ENCODE assay signal across 32 cellular contexts in genomic region chr1:202689493-202690342, GRCh38. TPM values are rescaled to one million over a fixed set of nuclear protein-coding genes. Genes with fewer than 3 reads are reported as not detected.
DNase-seq lines count a peak whose midpoint lies in the region; TF ChIP-seq lines count a peak whose summit lies in the region.
"Had no signal": no experiment of that assay in that cellular context is flagged by ENCODE, and none has a peak within 500 bp of the region (broad histone marks: within the 10 kb centered on the region; RNA-seq: fewer than 3 reads in every experiment).

No MANE protein-coding gene starts in this region.

- CTCF ChIA-PET in activated naive CD4-positive, alpha-beta T cell treated with anti-CD3 and anti-CD28 coated beads, Interleukin-2, amount 10 ng/mL, durations not matched to agents 7 days and 5 days (lab: Charles Lee) = no interaction called here
- CTCF ChIA-PET in HEK293 (lab: Yijun Ruan, JAX) = no interaction called here
- CTCF ChIA-PET in mammary epithelial cell (lab: Charles Lee; ENCODE audit: low non-redundant PET) = no interaction called here

- H2AFZ ChIP-seq in mammary epithelial cell (ENCODE audit: low read depth, low read length) (no peak overlapping the region), neural progenitor cell (replicated peaks) (no peak overlapping the region)
- H2AFZ ChIP-seq: GM23248, PC-9 had no signal

- no peaks in the 10 kb centered on the region for H4K20me1 ChIP-seq in mammary epithelial cell (ENCODE audit: insufficient read depth, low read length)
- H4K20me1 ChIP-seq in neural progenitor cell (ENCODE audit: low read depth) = peaks cover 15% of the 10 kb centered on the region

- no peak for TF ChIP-seq POLR2A in adrenal gland (IDR thresholded peaks at IDR 0.05)

- H3K36me3 Mint-ChIP-seq in activated naive CD4-positive, alpha-beta T cell treated with anti-CD3 and anti-CD28 coated beads, Interleukin-2, amount 10 ng/mL, durations not matched to agents 7 days and 5 days = no peaks in the 10 kb centered on the region
- no peaks in the 10 kb centered on the region for H3K36me3 Mint-ChIP-seq in neural progenitor cell

- H3K9me3 Mint-ChIP-seq in activated naive CD4-positive, alpha-beta T cell treated with anti-CD3 and anti-CD28 coated beads, Interleukin-2, amount 10 ng/mL, durations not matched to agents 7 days and 5 days = no peaks in the 10 kb centered on the region
- H3K9me3 Mint-ChIP-seq in neural progenitor cell = no peaks in the 10 kb centered on the region
- H3K9me3 Mint-ChIP-seq: H9 had no signal

- no peaks in the 10 kb centered on the region for H3K36me3 ChIP-seq in HEK293 (ENCODE audit: control insufficient read depth in 2 of 2, insufficient read depth in 1 of 2, low read length in 2 of 2)
- no peaks in the 10 kb centered on the region for H3K36me3 ChIP-seq in mammary epithelial cell (ENCODE audit: insufficient read depth, low read length)
- H3K36me3 ChIP-seq in neural progenitor cell = no peaks in the 10 kb centered on the region
- H3K36me3 ChIP-seq in adrenal gland (replicated peaks in 1 of 2) = no peaks in the 10 kb centered on the region
- H3K36me3 ChIP-seq: BLaER1 had no signal

- no peak overlapping the region for H3K4me3 Mint-ChIP-seq in activated naive CD4-positive, alpha-beta T cell treated with anti-CD3 and anti-CD28 coated beads, Interleukin-2, amount 10 ng/mL, durations not matched to agents 7 days and 5 days
- H3K4me3 Mint-ChIP-seq in neural progenitor cell = no peak overlapping the region
- H3K4me3 Mint-ChIP-seq: CD4-positive, alpha-beta T cell; H9 had no signal

- no peaks in the 10 kb centered on the region for H3K9me3 ChIP-seq in HEK293 (ENCODE audit: control insufficient read depth, insufficient read depth, low read depth, low read length)
- no peaks in the 10 kb centered on the region for H3K9me3 ChIP-seq in mammary epithelial cell (replicated peaks; ENCODE audit: insufficient read depth, low read length)
- H3K9me3 ChIP-seq in neural progenitor cell (ENCODE audit: low read depth) = no peaks in the 10 kb centered on the region
- H3K9me3 ChIP-seq in adrenal gland (replicated peaks in 1 of 3) = no peaks in the 10 kb centered on the region
- H3K9me3 ChIP-seq: BLaER1 had no signal

- peaks cover 67% of the 10 kb centered on the region for H3K27me3 Mint-ChIP-seq in activated naive CD4-positive, alpha-beta T cell treated with anti-CD3 and anti-CD28 coated beads, Interleukin-2, amount 10 ng/mL, durations not matched to agents 7 days and 5 days
- H3K27me3 Mint-ChIP-seq in neural progenitor cell (ENCODE audit: insufficient read depth, low read depth) = peaks cover 31% of the 10 kb centered on the region

- H3F3A ChIP-seq in neural progenitor cell (ENCODE audit: low read depth) = no peaks in the 10 kb centered on the region

- H3K79me2 ChIP-seq in mammary epithelial cell (ENCODE audit: insufficient read depth, low read length) (no peaks in the 10 kb centered on the region), neural progenitor cell (ENCODE audit: low read depth) (no peaks in the 10 kb centered on the region)

- in situ Hi-C loops in mammary epithelial cell (cut with MboI; ENCODE audit: low sequenced_read_pairs in 2 of 2) = no loop called here

- no peaks in the 10 kb centered on the region for H3K4me1 Mint-ChIP-seq in activated naive CD4-positive, alpha-beta T cell treated with anti-CD3 and anti-CD28 coated beads, Interleukin-2, amount 10 ng/mL, durations not matched to agents 7 days and 5 days
- H3K4me1 Mint-ChIP-seq in neural progenitor cell = peaks cover 9% of the 10 kb centered on the region

- TF ChIP-seq CTCF in HEK293 (tag by site-specific recombination; IDR thresholded peaks at IDR 0.05) (no peak), mammary epithelial cell (conservative IDR thresholded peaks at IDR 0.05 in 1 of 2, IDR thresholded peaks at IDR 0.05 in 1 of 2; ENCODE audit: extremely low read depth in 1 of 2, insufficient read depth in 1 of 2, low read depth in 1 of 2, low read length in 2 of 2) (no peak), neural progenitor cell (IDR thresholded peaks at IDR 0.05) (no peak), adrenal gland (IDR thresholded peaks at IDR 0.05) (no peak)

- dilution Hi-C loops in mammary epithelial cell (cut with HindIII; ENCODE audit: low sequenced_read_pairs) = no loop called here

- H3K27ac ChIP-seq in HEK293 (ENCODE audit: extremely low read depth, low read depth, low read length) (no peak overlapping the region), mammary epithelial cell (ENCODE audit: insufficient read depth, low read depth, low read length) (no peak overlapping the region), neural progenitor cell (no peak overlapping the region), adrenal gland (no peak overlapping the region)
- H3K27ac ChIP-seq: BLaER1, GM23248, HL-60, PC-9, SK-N-MC had no signal

- WGBS in mammary epithelial cell (ENCODE audit: low coverage, missing lambda C conversion rate) = 67% methylated on average over 6 of the region's 9 CpGs
- WGBS in adrenal gland, 4 donors = 51 to 60% (median 59%) methylated on average over 7 to 9 of the region's 9 CpGs

- H3K4me3 ChIP-seq in HEK293 (ENCODE audit: low read depth, low read length) (no peak overlapping the region), mammary epithelial cell (replicated peaks in 1 of 3; ENCODE audit: insufficient read depth in 1 of 3, low read depth in 2 of 3, low read length in 3 of 3) (no peak overlapping the region), neural progenitor cell (no peak overlapping the region), adrenal gland (no peak overlapping the region)
- H3K4me3 ChIP-seq: BLaER1, GM23248, PC-9, SK-N-MC had no signal

- peak; percentile 8 for DNase-seq in activated naive CD4-positive, alpha-beta T cell treated with anti-CD3 and anti-CD28 coated beads, Interleukin-2, amount 10 ng/mL, durations not matched to agents 7 days and 5 days
- DNase-seq in activated naive CD4-positive, alpha-beta T cell (lab: John Stamatoyannopoulos, UW) = no peak
- peak; percentile 8 for DNase-seq in mammary epithelial cell
- DNase-seq in neural progenitor cell (ENCODE audit: low spot score) = peak; percentile 18
- DNase-seq in CD1c-positive myeloid dendritic cell (ENCODE audit: extremely low spot score) = no peak
- DNase-seq in activated CD4-positive, alpha-beta T cell treated with anti-CD3 and anti-CD28 coated beads for 1 hour = no peak
- no peak for DNase-seq in adrenal gland
- DNase-seq: CD4-positive, alpha-beta T cell; COR-L47; DMS53; GM23248; H9; Karpas-422; NCI-H1092 treated with DMSO at 0.1 percent for 48 hours; NCI-H1436; NCI-H187; NCI-H2081 treated with DMSO at 0.1 percent for 48 hours; NCI-H2171; NCI-H226; NCI-H510A; NCI-H748 treated with DMSO at 0.1 percent for 48 hours; NK-92 treated with Interleukin-12 subunit alpha and Interleukin-12 subunit beta, amount 100 ng/mL, for 24 hours; PC-9; SHP77 had no signal

- intact Hi-C loops in mammary epithelial cell (cut with micrococcal nuclease) = no loop called here
- intact Hi-C loops in adrenal gland (cut with DNase I) = no loop called here

- H3K9ac ChIP-seq in mammary epithelial cell (ENCODE audit: insufficient read depth, low read length) = no peak overlapping the region
- H3K9ac ChIP-seq in neural progenitor cell = no peak overlapping the region
- H3K9ac ChIP-seq: BLaER1, GM23248 had no signal

- no peaks in the 10 kb centered on the region for H3K4me1 ChIP-seq in HEK293 (ENCODE audit: control insufficient read depth, insufficient read depth, low read length)
- no peaks in the 10 kb centered on the region for H3K4me1 ChIP-seq in mammary epithelial cell (ENCODE audit: insufficient read depth, low read length)
- no peaks in the 10 kb centered on the region for H3K4me1 ChIP-seq in neural progenitor cell
- H3K4me1 ChIP-seq in adrenal gland (replicated peaks in 1 of 2) = no peaks in the 10 kb centered on the region
- H3K4me1 ChIP-seq: BLaER1 had no signal

- no TSS peak for BruUV-seq in mammary epithelial cell (replicated peaks; lab: Mats Ljungman, UMichigan)

- no peak overlapping the region for H3K4me2 ChIP-seq in mammary epithelial cell (ENCODE audit: insufficient read depth, low read depth, low read length)
- H3K4me2 ChIP-seq in neural progenitor cell = no peak overlapping the region
- H3K4me2 ChIP-seq: BLaER1, PC-9 had no signal

- H3K27me3 ChIP-seq in mammary epithelial cell (ENCODE audit: insufficient read depth, low read length) (no peaks in the 10 kb centered on the region), neural progenitor cell (peaks cover 15% of the 10 kb centered on the region), adrenal gland (peaks cover 4% of the 10 kb centered on the region)
- H3K27me3 ChIP-seq: BLaER1 had no signal

- POLR2A ChIA-PET in HEK293 (lab: Yijun Ruan, JAX) = no interaction called here

- H3K27ac Mint-ChIP-seq in activated naive CD4-positive, alpha-beta T cell treated with anti-CD3 and anti-CD28 coated beads, Interleukin-2, amount 10 ng/mL, durations not matched to agents 7 days and 5 days = no peak overlapping the region
- H3K27ac Mint-ChIP-seq in neural progenitor cell = no peak overlapping the region
- H3K27ac Mint-ChIP-seq: CD4-positive, alpha-beta T cell had no signal

TF ChIP-seq in HEK293, 187 proteins besides CTCF, POLR2A, EP300 and RAD21 (continues in another document):
- no peak for TF ChIP-seq ZBTB6 (tag by site-specific recombination; IDR thresholded peaks at IDR 0.05)
- peak; percentile 94 for TF ChIP-seq ZFHX2 (tag by site-specific recombination; conservative IDR thresholded peaks at IDR 0.05)
- peak; percentile 84 for TF ChIP-seq GLIS1 (tag by site-specific recombination; IDR thresholded peaks at IDR 0.05)
- no peak for TF ChIP-seq ZNF791 (tag by site-specific recombination; IDR thresholded peaks at IDR 0.05)
- TF ChIP-seq EGR2 (tag by site-specific recombination; IDR thresholded peaks at IDR 0.05; ENCODE audit: low read depth) = peak; percentile 93
- no peak for TF ChIP-seq ZNF433 (tag by site-specific recombination; IDR thresholded peaks at IDR 0.05; ENCODE audit: low read depth)
- no peak for TF ChIP-seq KLF1 (tag by site-specific recombination; IDR thresholded peaks at IDR 0.05)

RNA-seq across cellular contexts. Expression of gene SYT2, which starts 20.5 kb away (rescaled TPM):
- total RNA-seq in mammary epithelial cell (under 1 TPM in 1 of 2 donors, not detected in 1; 0.07 TPM), neural progenitor cell (ENCODE audit: low replicate concordance) (0.26 and 0.37 TPM in 2 replicates), adrenal gland (1 to 10 TPM in 1 of 8 donors, under 1 TPM in 4, not detected in 3; 0.08 to 3.8 (median 0.27) TPM)
- polyA plus RNA-seq in mammary epithelial cell (0.01 TPM), adrenal gland (1 to 10 TPM in 1 of 3 donors, under 1 TPM in 2; 0.37 to 1.4 (median 0.88) TPM)
- polyA minus RNA-seq in mammary epithelial cell = 0.47 TPM
- total RNA-seq: A172; CD4-positive, alpha-beta T cell; Daoy; G401; GM23248; RPMI7951 had no signal

Comparison
In these comparisons a context has a peak if more than half of its experiments do, and no peak if none do; other contexts are left out.
1. DNase-seq: peak in activated naive CD4-positive, alpha-beta T cell treated with anti-CD3 and anti-CD28 coated beads, Interleukin-2, amount 10 ng/mL, durations not matched to agents 7 days and 5 days (single experiment), mammary epithelial cell (single experiment) and neural progenitor cell (single experiment); none in activated naive CD4-positive, alpha-beta T cell (0 of 4), CD1c-positive myeloid dendritic cell (single experiment), activated CD4-positive, alpha-beta T cell treated with anti-CD3 and anti-CD28 coated beads for 1 hour (single experiment) and adrenal gland (0 of 7).